1 cellular context compared by ENCODE assay signal in the genomic region with DNA sequence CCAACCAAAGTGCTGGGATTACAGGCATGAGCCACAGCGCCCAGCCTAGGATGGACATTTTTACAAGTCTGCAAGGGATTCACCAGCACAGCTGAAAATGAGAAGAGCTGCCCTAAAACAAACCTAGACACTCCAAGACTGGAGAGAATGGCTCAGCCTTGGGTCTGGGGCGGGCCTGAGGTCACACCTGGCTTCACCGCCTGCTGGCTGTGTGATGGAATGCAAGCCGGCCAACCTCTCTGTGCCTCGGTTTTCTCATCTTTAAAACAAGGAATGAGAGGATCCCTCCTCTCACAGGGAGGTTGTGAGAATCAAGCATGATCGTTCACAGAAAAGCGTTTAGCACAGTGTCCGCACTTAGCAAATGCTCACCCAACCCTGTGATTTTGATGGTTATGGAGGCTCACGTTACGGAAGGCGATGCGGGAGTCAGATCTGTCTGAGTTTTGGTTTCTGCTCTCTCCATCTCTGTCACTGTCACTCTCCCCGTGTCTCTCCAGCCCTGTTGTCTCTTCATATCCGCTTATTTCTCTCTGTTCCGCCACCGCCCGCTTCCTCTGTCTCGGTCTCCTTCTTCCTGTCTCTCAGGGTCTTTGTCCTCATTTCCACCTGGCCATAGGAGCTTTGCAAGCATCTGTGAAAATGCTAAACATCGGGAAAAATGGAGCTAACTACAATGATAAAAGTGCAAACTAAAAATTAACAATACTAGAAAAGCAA.
TF ChIP-seq lines count a peak whose summit lies in the region.

No MANE protein-coding gene starts in this region.

TF ChIP-seq in HepG2, 621 proteins besides CTCF, POLR2A, EP300 and RAD21:
- TF ChIP-seq CAMTA2 (CRISPR knock-in tag; IDR thresholded peaks at IDR 0.05; ENCODE audit: borderline replicate concordance) = no peak
- TF ChIP-seq ZNF768 (CRISPR knock-in tag; IDR thresholded peaks at IDR 0.05) = peak; percentile 100
- TF ChIP-seq ZNF816 (CRISPR knock-in tag; IDR thresholded peaks at IDR 0.05; ENCODE audit: borderline replicate concordance) = no peak
- TF ChIP-seq KDM4B (CRISPR knock-in tag; IDR thresholded peaks at IDR 0.05) = no peak
- TF ChIP-seq ZNF788 (CRISPR knock-in tag; IDR thresholded peaks at IDR 0.05; ENCODE audit: borderline replicate concordance) = 0 out of 2 replicates have a peak, but pooled peaks have one; percentile 22
- TF ChIP-seq NFAT5 (CRISPR knock-in tag; IDR thresholded peaks at IDR 0.05) = no peak
- TF ChIP-seq, protein P1, sequence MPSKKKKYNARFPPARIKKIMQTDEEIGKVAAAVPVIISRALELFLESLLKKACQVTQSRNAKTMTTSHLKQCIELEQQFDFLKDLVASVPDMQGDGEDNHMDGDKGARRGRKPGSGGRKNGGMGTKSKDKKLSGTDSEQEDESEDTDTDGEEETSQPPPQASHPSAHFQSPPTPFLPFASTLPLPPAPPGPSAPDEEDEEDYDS (CRISPR knock-in tag; IDR thresholded peaks at IDR 0.05) = no peak
- no peak for TF ChIP-seq GTF2F1 (IDR thresholded peaks at IDR 0.05; ENCODE audit: low read length)
- no peak for TF ChIP-seq ZFP90 (CRISPR knock-in tag; IDR thresholded peaks at IDR 0.05; ENCODE audit: borderline replicate concordance)
- no peak for TF ChIP-seq ZNF431 (CRISPR knock-in tag; IDR thresholded peaks at IDR 0.05; ENCODE audit: borderline replicate concordance, low read depth)
- TF ChIP-seq ZBTB33 (CRISPR knock-in tag; IDR thresholded peaks at IDR 0.05) = 0 out of 2 replicates have a peak, but pooled peaks have one; percentile 7
- no peak for TF ChIP-seq ZNF7 (CRISPR knock-in tag; IDR thresholded peaks at IDR 0.05)
- TF ChIP-seq ZMYM4 (CRISPR knock-in tag; IDR thresholded peaks at IDR 0.05) = no peak
- TF ChIP-seq ZMYM3 (CRISPR knock-in tag; IDR thresholded peaks at IDR 0.05) = 0 out of 2 replicates have a peak, but pooled peaks have one; percentile 24
- TF ChIP-seq JUNB (CRISPR knock-in tag; IDR thresholded peaks at IDR 0.05; ENCODE audit: borderline replicate concordance) = 0 out of 2 replicates have a peak, but pooled peaks have one; percentile 17
